19 cellular contexts compared by ENCODE assay signal in genomic region chr5:154871732-154872131, GRCh38. TPM values are rescaled to one million over a fixed set of nuclear protein-coding genes. Genes with fewer than 3 reads are reported as not detected.
A peak's percentile ranks its signal among the peaks of the same experiment; 100 is the strongest.
DNase-seq lines count a peak whose midpoint lies in the region; ATAC-seq, FAIRE-seq and TF ChIP-seq lines count a peak whose summit lies in the region.
"Had no signal": no experiment of that assay in that cellular context is flagged by ENCODE, and none has a peak within 500 bp of the region (broad histone marks: within the 10 kb centered on the region; RNA-seq: fewer than 3 reads in every experiment).

No MANE protein-coding gene starts in this region.

- TF ChIP-seq POLR2A in HepG2 (IDR thresholded peaks at IDR 0.05; ENCODE audit: insufficient read depth in 1 of 2, low read depth in 2 of 2, low read length in 2 of 2) (no peak), right lobe of liver (IDR thresholded peaks at IDR 0.05) (no peak), K562 (conservative IDR thresholded peaks at IDR 0.05) (no peak), suprapubic skin (IDR thresholded peaks at IDR 0.05) (no peak), tibial nerve (IDR thresholded peaks at IDR 0.05) (no peak)

- no peak overlapping the region for H3K27ac Mint-ChIP-seq in T-cell
- H3K27ac Mint-ChIP-seq: IgD-negative memory B cell had no signal

- FAIRE-seq in HepG2 (lab: Jason Lieb, UNC) = no peak
- FAIRE-seq in K562 (lab: Jason Lieb, UNC) = no peak
- no peak for FAIRE-seq in D721Med (lab: Jason Lieb, UNC)
- FAIRE-seq: G401.6, GM12891, GM19239 had no signal

- no peak overlapping the region for H3K4me3 Mint-ChIP-seq in T-cell
- H3K4me3 Mint-ChIP-seq: CD8-positive, alpha-beta memory T cell; IgD-negative memory B cell had no signal

- peaks cover 57% of the 10 kb centered on the region for H3K36me3 Mint-ChIP-seq in T-cell

- H3K79me2 ChIP-seq in HepG2 (ENCODE audit: insufficient read depth, low read length) = no peaks in the 10 kb centered on the region
- no peaks in the 10 kb centered on the region; the same call in 2 of the 3 replicates for H3K79me2 ChIP-seq in K562 (ENCODE audit: control insufficient read depth, insufficient read depth, low read length)

- no peak overlapping the region for H3K27ac ChIP-seq in HepG2 (ENCODE audit: extremely low read length, insufficient read depth, low read length)
- H3K27ac ChIP-seq in right lobe of liver = no peak overlapping the region
- no peak overlapping the region for H3K27ac ChIP-seq in K562 (ENCODE audit: extremely low read depth, low read depth, low read length)
- H3K27ac ChIP-seq in suprapubic skin = peak overlapping the region; percentile 78
- H3K27ac ChIP-seq in tibial nerve = peak overlapping the region in 3 of 4 donors; percentile 59 to 86 (median 82)
- H3K27ac ChIP-seq: 22Rv1; BLaER1 treated with 17β-estradiol and CSF1 and Interleukin-3, amounts not matched to agents 10 nM and 100 nM; HL-60 had no signal

- H3K27me3 ChIP-seq in HepG2 (ENCODE audit: control insufficient read depth in 1 of 2, insufficient read depth in 2 of 2, low read length in 2 of 2) (no peaks in the 10 kb centered on the region), right lobe of liver (no peaks in the 10 kb centered on the region), K562 (ENCODE audit: control insufficient read depth in 2 of 2, insufficient read depth in 2 of 2, low read length in 2 of 2) (no peaks in the 10 kb centered on the region), suprapubic skin (no peaks in the 10 kb centered on the region), tibial nerve (no peaks in the 10 kb centered on the region)
- H3K27me3 ChIP-seq: BLaER1 treated with 17β-estradiol and CSF1 and Interleukin-3, amounts not matched to agents 10 nM and 100 nM had no signal

- 97% methylated on average over 4 of the region's 4 CpGs for WGBS in HepG2 (ENCODE audit: low lambda C conversion rate)
- WGBS in right lobe of liver (ENCODE audit: insufficient coverage, low coverage, low lambda C conversion rate, missing lambda C conversion rate) = 87% methylated on average over 4 of the region's 4 CpGs
- whole genome bisulfite sequencing in K562 (ENCODE audit: insufficient coverage, low coverage, missing lambda C conversion rate) = 87% methylated on average over 4 of the region's 4 CpGs
- 92% methylated on average over 4 of the region's 4 CpGs for WGBS in suprapubic skin
- WGBS in tibial nerve, 2 donors = 92% methylated on average over 4 of the region's 4 CpGs

- H2AFZ ChIP-seq in HepG2 (ENCODE audit: low read length) (no peak overlapping the region), K562 (ENCODE audit: low read depth, low read length) (no peak overlapping the region)

- no peak overlapping the region for H3K4me2 ChIP-seq in HepG2 (ENCODE audit: low read depth, low read length)
- no peak overlapping the region for H3K4me2 ChIP-seq in K562 (ENCODE audit: insufficient read depth, low read length)
- H3K4me2 ChIP-seq: BLaER1 treated with 17β-estradiol and CSF1 and Interleukin-3, amounts not matched to agents 10 nM and 100 nM had no signal

- intact Hi-C loops in HepG2 (cut with micrococcal nuclease; ENCODE audit: unreplicated experiment) (no loop called here), right lobe of liver (cut with DNase I) (no loop called here), K562 (cut with micrococcal nuclease) (no loop called here)

- no peak for ATAC-seq in HepG2
- ATAC-seq in right lobe of liver = no peak
- ATAC-seq in K562 = no peak
- ATAC-seq in T-cell (replicated peaks in 1 of 4) = no peak

- H3K9me3 Mint-ChIP-seq in T-cell = no peaks in the 10 kb centered on the region
- H3K9me3 Mint-ChIP-seq: CD8-positive, alpha-beta memory T cell; IgD-negative memory B cell had no signal

- no peak for TF ChIP-seq CTCF in HepG2 (CRISPR knock-in tag; IDR thresholded peaks at IDR 0.05)
- TF ChIP-seq CTCF in right lobe of liver (IDR thresholded peaks at IDR 0.05) = no peak
- no peak for TF ChIP-seq CTCF in K562 (IDR thresholded peaks at IDR 0.05 in 2 of 3, conservative IDR thresholded peaks at IDR 0.05 in 1 of 3; ENCODE audit: insufficient read depth in 2 of 3, low read depth in 1 of 3, low read length in 3 of 3)
- TF ChIP-seq CTCF in suprapubic skin (IDR thresholded peaks at IDR 0.05) = no peak
- TF ChIP-seq CTCF in tibial nerve (IDR thresholded peaks at IDR 0.05) = no peak
- TF ChIP-seq CTCF in D721Med (IDR thresholded peaks at IDR 0.05; ENCODE audit: insufficient read depth, missing control alignments) = no peak

- in situ Hi-C loops in HepG2 (cut with HindIII; ENCODE audit: extremely low pct_ligation_motif_present, low pct_unique_long_range_greater_than_20kb) = no loop called here
- in situ Hi-C loops in K562 (cut with MboI) = no loop called here

- H3K36me3 ChIP-seq in HepG2 (replicated peaks in 1 of 2; ENCODE audit: control insufficient read depth in 1 of 2, insufficient read depth in 2 of 2, low read length in 2 of 2) (peaks cover 14 to 60% of the 10 kb centered on the region in 2 experiments), right lobe of liver (peaks cover 0 to 63% (median 21%) of the 10 kb centered on the region in 4 donors), K562 (ENCODE audit: control insufficient read depth, insufficient read depth, low read length) (peaks cover 74% of the 10 kb centered on the region), suprapubic skin (peaks cover 78% of the 10 kb centered on the region), tibial nerve (peaks cover 0 to 87% (median 26%) of the 10 kb centered on the region in 3 donors)

- no peaks in the 10 kb centered on the region for H3K27me3 Mint-ChIP-seq in T-cell
- H3K27me3 Mint-ChIP-seq: CD8-positive, alpha-beta memory T cell; IgD-negative memory B cell had no signal

- H3K4me1 ChIP-seq in HepG2 (ENCODE audit: insufficient read depth, low read length) = no peaks in the 10 kb centered on the region
- no peaks in the 10 kb centered on the region for H3K4me1 ChIP-seq in right lobe of liver
- H3K4me1 ChIP-seq in K562 (replicated peaks in 1 of 2; ENCODE audit: control insufficient read depth in 2 of 2, insufficient read depth in 2 of 2, low read length in 2 of 2) = no peaks in the 10 kb centered on the region
- H3K4me1 ChIP-seq in suprapubic skin = peaks cover 7% of the 10 kb centered on the region
- H3K4me1 ChIP-seq in tibial nerve = peaks cover 0 to 41% (median 4%) of the 10 kb centered on the region in 4 donors
- H3K4me1 ChIP-seq: HAP-1 had no signal

- CTCF ChIA-PET in HepG2 (lab: Yijun Ruan, JAX; ENCODE audit: low intra/inter-chr PET ratio, low total read pairs) (no interaction called here), K562 (lab: Yijun Ruan, JAX; ENCODE audit: low intra/inter-chr PET ratio) (no interaction called here), T-cell (lab: Charles Lee) (interaction anchor here (0.6 to 0.7 kb wide), 2 partner anchors 21 to 184 kb away, joined by 4 to 7 read pairs; no protein-coding TSS in a partner anchor)

- POLR2A ChIA-PET in HepG2 (lab: Yijun Ruan, JAX) = no interaction called here
- POLR2A ChIA-PET in K562 (lab: Yijun Ruan, JAX) = interaction anchor here (0.6 to 1.7 kb wide), 5 partner anchors 9 to 46 kb away, joined by 3 read pairs; no protein-coding TSS in a partner anchor
- POLR2A ChIA-PET in T-cell (lab: Charles Lee) = interaction anchor here in 1 of 2 donors (0.6 kb wide), 1 partner anchor 29 kb away, joined by 4 read pairs; no protein-coding TSS in a partner anchor

- peaks cover 7 to 23% (median 12%) of the 10 kb centered on the region in 3 donors for H3K4me1 Mint-ChIP-seq in T-cell

- H3K4me3 ChIP-seq in HepG2 (replicated peaks in 1 of 3; ENCODE audit: insufficient read depth in 1 of 3, low read depth in 2 of 3, low read length in 3 of 3) (no peak overlapping the region), right lobe of liver (no peak overlapping the region), K562 (no peak overlapping the region), suprapubic skin (no peak overlapping the region), tibial nerve (no peak overlapping the region)
- H3K4me3 ChIP-seq: BLaER1 treated with 17β-estradiol and CSF1 and Interleukin-3, amounts not matched to agents 10 nM and 100 nM; HAP-1 had no signal

- H3K9ac ChIP-seq in HepG2 (ENCODE audit: insufficient read depth, low read depth, low read length) = no peak overlapping the region
- H3K9ac ChIP-seq in K562 (ENCODE audit: insufficient read depth in 1 of 2, low read depth in 2 of 2, low read length in 2 of 2) = no peak overlapping the region
- H3K9ac ChIP-seq: BLaER1 treated with 17β-estradiol and CSF1 and Interleukin-3, amounts not matched to agents 10 nM and 100 nM had no signal

- BruUV-seq in HepG2 (replicated peaks; lab: Mats Ljungman, UMichigan) = no TSS peak
- BruUV-seq in K562 (replicated peaks; lab: Mats Ljungman, UMichigan) = no TSS peak

- no peaks in the 10 kb centered on the region for H3K9me3 ChIP-seq in HepG2 (ENCODE audit: low read length)
- no peaks in the 10 kb centered on the region for H3K9me3 ChIP-seq in right lobe of liver
- no peaks in the 10 kb centered on the region for H3K9me3 ChIP-seq in K562 (replicated peaks; ENCODE audit: control insufficient read depth, insufficient read depth, low read depth, low read length)
- H3K9me3 ChIP-seq in suprapubic skin = no peaks in the 10 kb centered on the region
- H3K9me3 ChIP-seq in tibial nerve = no peaks in the 10 kb centered on the region
- H3K9me3 ChIP-seq: HAP-1 had no signal

- DNase-seq in HepG2 (ENCODE audit: low spot score) (no peak), right lobe of liver (no peak), K562 (ENCODE audit: extremely low read depth in 1 of 4, low spot score in 3 of 4) (no peak), suprapubic skin (ENCODE audit: low spot score in 2 of 2) (no peak), tibial nerve (ENCODE audit: low spot score in 2 of 2) (no peak), NCI-H1930 (lab: John Stamatoyannopoulos, UW) (no peak), T-cell (no peak), D721Med (ENCODE audit: insufficient read length, low spot score) (no peak)
- DNase-seq: CD8-positive, alpha-beta memory T cell; COR-L47 had no signal

- TF ChIP-seq EP300 in HepG2 (IDR thresholded peaks at IDR 0.05; ENCODE audit: low read depth in 2 of 2, low read length in 2 of 2) (no peak), HepG2 (CRISPR knock-in tag; IDR thresholded peaks at IDR 0.05; ENCODE audit: borderline replicate concordance) (no peak), K562 (IDR thresholded peaks at IDR 0.05; ENCODE audit: low read length) (no peak), suprapubic skin (IDR thresholded peaks at IDR 0.05) (no peak), tibial nerve (IDR thresholded peaks at IDR 0.05) (no peak)

- H3K9me1 ChIP-seq in K562 (ENCODE audit: control insufficient read depth, insufficient read depth, low read length) = no peaks in the 10 kb centered on the region

- H4K20me1 ChIP-seq in HepG2 (ENCODE audit: insufficient read depth, low read length) = no peaks in the 10 kb centered on the region
- H4K20me1 ChIP-seq in K562 (replicated peaks; ENCODE audit: control insufficient read depth, insufficient read depth, low read length) = no peaks in the 10 kb centered on the region

- TF ChIP-seq RAD21 in HepG2 (CRISPR knock-in tag; IDR thresholded peaks at IDR 0.05) (no peak), K562 (CRISPR knock-in tag; conservative IDR thresholded peaks at IDR 0.05 in 1 of 2, IDR thresholded peaks at IDR 0.05 in 1 of 2) (no peak)

RNA-seq across cellular contexts. Expression of gene CNOT8, which starts 13.3 kb away (rescaled TPM):
- total RNA-seq in HepG2 (2016; rRNA removed; fragmentation: Illumina TruSeq; extraction: Trizol) = 37.1 and 50.3 TPM in 2 replicates
- 8.5 and 9.5 TPM in 2 replicates for total RNA-seq in HepG2 (2016; cell fraction: cytosol; rRNA removed; fragmentation: Illumina TruSeq; extraction: Trizol; ENCODE audit: low read depth)
- total RNA-seq in HepG2 (2016; cell fraction: insoluble cytoplasmic fraction; rRNA removed; fragmentation: Illumina TruSeq; extraction: Trizol) = 38.6 and 50.3 TPM in 2 replicates
- 21.9 and 23.8 TPM in 2 replicates for total RNA-seq in HepG2 (2016; cell fraction: membrane; rRNA removed; fragmentation: Illumina TruSeq; extraction: Trizol)
- 27.1 and 28.0 TPM in 2 replicates for total RNA-seq in HepG2 (2016; cell fraction: nucleus; rRNA removed; fragmentation: Illumina TruSeq; extraction: Trizol)
- 63.8 and 74.9 TPM in 2 replicates for polyA plus RNA-seq in HepG2 (2011; rRNA removed)
- polyA plus RNA-seq in HepG2 (2011; cell fraction: cytosol; rRNA removed) = 63.2 and 67.0 TPM in 2 replicates
- 46.3 and 57.5 TPM in 2 replicates for polyA plus RNA-seq in HepG2 (2011; cell fraction: nucleus; rRNA removed)
- 54.8 and 56.2 TPM in 2 replicates for polyA plus RNA-seq in HepG2 (2012)
- polyA plus RNA-seq in HepG2 (2016; cell fraction: cytosol; fragmentation: Illumina TruSeq; extraction: Trizol; ENCODE audit: low read depth) = 4.1 and 5.1 TPM in 2 replicates
- 41.9 and 42.7 TPM in 2 replicates for polyA plus RNA-seq in HepG2 (2016; cell fraction: insoluble cytoplasmic fraction; fragmentation: Illumina TruSeq; extraction: Trizol; ENCODE audit: low read depth)
- polyA plus RNA-seq in HepG2 (2016; cell fraction: membrane; fragmentation: Illumina TruSeq; extraction: Trizol; ENCODE audit: low read depth) = 12.2 and 12.5 TPM in 2 replicates
- polyA plus RNA-seq in HepG2 (2016; cell fraction: nucleus; fragmentation: Illumina TruSeq; extraction: Trizol; ENCODE audit: insufficient read depth, low read depth) = 48.0 and 49.6 TPM in 2 replicates
- polyA minus RNA-seq in HepG2 (2011; rRNA and poly(A)+ RNA removed; ENCODE audit: low replicate concordance) = 31.6 and 52.4 TPM in 2 replicates
- polyA minus RNA-seq in HepG2 (2011; cell fraction: cytosol; rRNA and poly(A)+ RNA removed) = 51.4 and 54.3 TPM in 2 replicates
- 35.0 and 39.0 TPM in 2 replicates for polyA minus RNA-seq in HepG2 (2011; cell fraction: nucleus; rRNA and poly(A)+ RNA removed)
- total RNA-seq in right lobe of liver = 10 to 100 TPM; 12.4 to 19.6 (median 16.5) TPM
- 33.1 and 62.7 TPM in 2 replicates for total RNA-seq in K562 (2011; cell fraction: chromatin; rRNA removed; ENCODE audit: low replicate concordance)
- total RNA-seq in K562 (2011; cell fraction: nucleolus; rRNA removed) = 21.3 and 25.4 TPM in 2 replicates
- 30.8 and 33.4 TPM in 2 replicates for total RNA-seq in K562 (2011; cell fraction: nucleoplasm; rRNA removed)
- 52.6 and 55.4 TPM in 2 replicates for total RNA-seq in K562 (2014; rRNA removed)
- 53.6 and 64.3 TPM in 2 replicates for total RNA-seq in K562 (2014; rRNA removed; fragmentation: Illumina TruSeq; extraction: Trizol)
- total RNA-seq in K562 (2015; rRNA removed; fragmentation: Illumina TruSeq; extraction: Trizol) = 40.2 and 42.0 TPM in 2 replicates
- 47.7 and 51.8 TPM in 2 replicates for total RNA-seq in K562 (2021)
- 67.7 and 68.9 TPM in 2 replicates for polyA plus RNA-seq in K562 (2011; rRNA removed)
- polyA plus RNA-seq in K562 (2011; cell fraction: cytosol; rRNA removed) = 39.2 and 66.3 TPM in 2 replicates
- polyA plus RNA-seq in K562 (2011; cell fraction: nucleus; rRNA removed) = 28.0 and 43.7 TPM in 2 replicates
- 37.9 and 38.1 TPM in 2 replicates for polyA plus RNA-seq in K562 (2012)
- 56.6 and 60.5 TPM in 2 replicates for polyA plus RNA-seq in K562 (2014; fragmentation: Illumina TruSeq; extraction: Trizol)
- 10 to 100 TPM; 15.2 to 17.5 TPM for polyA plus RNA-seq in K562 (2014; fragmentation: Nextera tagmentation; extraction: Ambion mirVana)
- 49.7 and 52.1 TPM in 2 replicates for polyA plus RNA-seq in K562 (2014; rRNA removed)
- 83.4 and 86.5 TPM in 2 replicates for polyA minus RNA-seq in K562 (2011; rRNA and poly(A)+ RNA removed)
- 24.7 and 34.5 TPM in 2 replicates for polyA minus RNA-seq in K562 (2011; cell fraction: cytosol; rRNA and poly(A)+ RNA removed)
- polyA minus RNA-seq in K562 (2011; cell fraction: nucleus; rRNA and poly(A)+ RNA removed) = 10.9 and 20.1 TPM in 2 replicates
- total RNA-seq in suprapubic skin = 10 to 100 TPM; 55.3 to 83.5 (median 76.6) TPM
- 100 to 1,000 TPM in 2 of 4 donors, 10 to 100 TPM in 2; 83.9 to 136 (median 102) TPM for total RNA-seq in tibial nerve
- total RNA-seq in T-cell = 100 to 1,000 TPM in 3 of 5 donors, 10 to 100 TPM in 2; 85.9 to 113 (median 100) TPM

RNA-seq across cellular contexts. Expression of gene FAXDC2, which starts 21.3 kb away (rescaled TPM):
- total RNA-seq in HepG2 (2016; rRNA removed; fragmentation: Illumina TruSeq; extraction: Trizol) = 3.0 and 4.7 TPM in 2 replicates
- total RNA-seq in HepG2 (2016; cell fraction: cytosol; rRNA removed; fragmentation: Illumina TruSeq; extraction: Trizol; ENCODE audit: low read depth) = 1.3 and 1.5 TPM in 2 replicates
- 4.3 and 5.0 TPM in 2 replicates for total RNA-seq in HepG2 (2016; cell fraction: insoluble cytoplasmic fraction; rRNA removed; fragmentation: Illumina TruSeq; extraction: Trizol)
- total RNA-seq in HepG2 (2016; cell fraction: membrane; rRNA removed; fragmentation: Illumina TruSeq; extraction: Trizol) = 3.5 and 4.3 TPM in 2 replicates
- 5.5 and 5.8 TPM in 2 replicates for total RNA-seq in HepG2 (2016; cell fraction: nucleus; rRNA removed; fragmentation: Illumina TruSeq; extraction: Trizol)
- polyA plus RNA-seq in HepG2 (2011; rRNA removed) = 49.5 and 58.8 TPM in 2 replicates
- polyA plus RNA-seq in HepG2 (2011; cell fraction: cytosol; rRNA removed) = 41.5 and 43.5 TPM in 2 replicates
- polyA plus RNA-seq in HepG2 (2011; cell fraction: nucleus; rRNA removed) = 45.2 and 57.4 TPM in 2 replicates
- polyA plus RNA-seq in HepG2 (2012) = 27.6 and 33.1 TPM in 2 replicates
- 1.3 and 1.9 TPM in 2 replicates for polyA plus RNA-seq in HepG2 (2016; cell fraction: cytosol; fragmentation: Illumina TruSeq; extraction: Trizol; ENCODE audit: low read depth)
- 3.7 and 4.2 TPM in 2 replicates for polyA plus RNA-seq in HepG2 (2016; cell fraction: insoluble cytoplasmic fraction; fragmentation: Illumina TruSeq; extraction: Trizol; ENCODE audit: low read depth)
- polyA plus RNA-seq in HepG2 (2016; cell fraction: membrane; fragmentation: Illumina TruSeq; extraction: Trizol; ENCODE audit: low read depth) = 3.9 and 4.0 TPM in 2 replicates
- 6.6 and 7.0 TPM in 2 replicates for polyA plus RNA-seq in HepG2 (2016; cell fraction: nucleus; fragmentation: Illumina TruSeq; extraction: Trizol; ENCODE audit: insufficient read depth, low read depth)
- polyA minus RNA-seq in HepG2 (2011; rRNA and poly(A)+ RNA removed; ENCODE audit: low replicate concordance) = 0.05 and 101 TPM in 2 replicates
- 23.1 and 27.3 TPM in 2 replicates for polyA minus RNA-seq in HepG2 (2011; cell fraction: cytosol; rRNA and poly(A)+ RNA removed)
- 39.9 and 40.4 TPM in 2 replicates for polyA minus RNA-seq in HepG2 (2011; cell fraction: nucleus; rRNA and poly(A)+ RNA removed)
- total RNA-seq in right lobe of liver = 10 to 100 TPM; 27.3 to 98.1 (median 53.2) TPM
- 48.9 and 53.4 TPM in 2 replicates for total RNA-seq in K562 (2011; cell fraction: chromatin; rRNA removed; ENCODE audit: low replicate concordance)
- 32.5 and 34.2 TPM in 2 replicates for total RNA-seq in K562 (2011; cell fraction: nucleolus; rRNA removed)
- total RNA-seq in K562 (2011; cell fraction: nucleoplasm; rRNA removed) = 47.6 and 48.8 TPM in 2 replicates
- total RNA-seq in K562 (2014; rRNA removed) = 9.8 and 12.1 TPM in 2 replicates
- total RNA-seq in K562 (2014; rRNA removed; fragmentation: Illumina TruSeq; extraction: Trizol) = 14.3 and 16.2 TPM in 2 replicates
- 6.2 and 7.4 TPM in 2 replicates for total RNA-seq in K562 (2015; rRNA removed; fragmentation: Illumina TruSeq; extraction: Trizol)
- 12.0 and 13.1 TPM in 2 replicates for total RNA-seq in K562 (2021)
- polyA plus RNA-seq in K562 (2011; rRNA removed) = 21.4 and 24.0 TPM in 2 replicates
- 28.0 and 29.5 TPM in 2 replicates for polyA plus RNA-seq in K562 (2011; cell fraction: cytosol; rRNA removed)
- 39.8 and 42.0 TPM in 2 replicates for polyA plus RNA-seq in K562 (2011; cell fraction: nucleus; rRNA removed)
- polyA plus RNA-seq in K562 (2012) = 14.7 and 16.6 TPM in 2 replicates
- 23.7 and 30.0 TPM in 2 replicates for polyA plus RNA-seq in K562 (2014; fragmentation: Illumina TruSeq; extraction: Trizol)
- polyA plus RNA-seq in K562 (2014; fragmentation: Nextera tagmentation; extraction: Ambion mirVana) = 1 to 10 TPM; 2.4 to 3.5 TPM
- 9.9 and 13.8 TPM in 2 replicates for polyA plus RNA-seq in K562 (2014; rRNA removed)
- 25.9 and 26.6 TPM in 2 replicates for polyA minus RNA-seq in K562 (2011; rRNA and poly(A)+ RNA removed)
- polyA minus RNA-seq in K562 (2011; cell fraction: cytosol; rRNA and poly(A)+ RNA removed) = 15.1 and 17.7 TPM in 2 replicates
- polyA minus RNA-seq in K562 (2011; cell fraction: nucleus; rRNA and poly(A)+ RNA removed) = 12.1 and 15.7 TPM in 2 replicates
- 10 to 100 TPM; 27.1 to 62.1 (median 40.8) TPM for total RNA-seq in suprapubic skin
- 100 to 1,000 TPM in 1 of 4 donors, 10 to 100 TPM in 3; 57.6 to 154 (median 75.8) TPM for total RNA-seq in tibial nerve
- under 1 TPM in 4 of 5 donors, not detected in 1; 0.29 to 0.44 (median 0.38) TPM for total RNA-seq in T-cell
- total RNA-seq: A673 had no signal

Comparison
In these comparisons a context has a peak if more than half of its experiments do, and no peak if none do; other contexts are left out.
1. H3K27ac ChIP-seq: peak in suprapubic skin (single experiment) and tibial nerve (3 of 4); none in HepG2 (single experiment), right lobe of liver (0 of 3) and K562 (single experiment).
2. CTCF ChIA-PET loops: an anchor here in T-cell (0.6 to 0.7 kb wide); none called in HepG2 and K562.
3. Of the 241 proteins assayed by ChIP-seq in both HepG2 and K562: peak only in HepG2: none; only in K562: MAFG; in both: MAFF and MAFK; in neither: 238.